Comparison of ENCODE assay signal across 9 cellular contexts in the genomic region with DNA sequence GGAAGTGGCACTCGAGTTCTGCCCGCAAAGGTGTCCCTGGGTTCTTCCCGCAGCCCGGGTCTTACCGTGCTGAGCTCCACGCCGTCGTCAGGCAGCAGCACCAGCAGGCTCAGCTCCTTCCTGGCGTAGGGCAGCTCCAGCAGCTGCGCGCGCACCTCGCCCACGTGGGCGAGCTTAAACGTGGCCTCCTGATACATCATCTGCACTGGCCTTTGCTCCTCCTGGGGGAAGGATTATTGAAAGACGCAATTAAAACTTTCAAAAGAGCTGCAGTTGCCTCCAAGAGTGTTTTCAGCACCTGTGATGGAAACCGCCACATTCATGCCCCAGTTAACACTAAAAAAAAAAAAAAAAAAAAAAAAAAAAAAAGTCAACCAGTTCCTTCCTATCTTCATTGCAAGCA. TPM values are rescaled to one million over a fixed set of nuclear protein-coding genes. Genes with fewer than 3 reads are reported as not detected.
DNase-seq lines count a peak whose midpoint lies in the region; ATAC-seq and TF ChIP-seq lines count a peak whose summit lies in the region.
"Had no signal": no experiment of that assay in that cellular context is flagged by ENCODE, and none has a peak within 500 bp of the region (broad histone marks: within the 10 kb centered on the region; RNA-seq: fewer than 3 reads in every experiment).

No MANE protein-coding gene starts in this region.

- peak; percentile 78 for ATAC-seq in GM21515 (IDR thresholded peaks at IDR 0.05; ENCODE audit: unreplicated experiment)
- peak; percentile 79 for ATAC-seq in activated naive CD8-positive, alpha-beta T cell treated with anti-CD3 and anti-CD28 coated beads, Interleukin-2, amount 50 U/mL, for 24 hours

- no peak for TF ChIP-seq CTCF in progenitor cell of endocrine pancreas (IDR thresholded peaks at IDR 0.05; ENCODE audit: unreplicated experiment)
- TF ChIP-seq CTCF in A673 (conservative IDR thresholded peaks at IDR 0.05; ENCODE audit: low read depth, low read length), result no peak

- H3K27me3 Mint-ChIP-seq in activated naive CD8-positive, alpha-beta T cell treated with anti-CD3 and anti-CD28 coated beads, Interleukin-2, amount 50 U/mL, for 24 hours, result no peaks in the 10 kb centered on the region
- H3K27me3 Mint-ChIP-seq in progenitor cell of endocrine pancreas, result no peaks in the 10 kb centered on the region
- H3K27me3 Mint-ChIP-seq: dendritic cell treated with granulocyte-macrophage colony-stimulating factor and Interleukin-4, amounts not matched to agents 40 ng/mL and 50 ng/mL, for 4 days had no signal

- TF ChIP-seq POLR2A in Raji (IDR thresholded peaks at IDR 0.05; ENCODE audit: insufficient read depth, low read depth, low read length), result peak; percentile 83

- intact Hi-C loops in A673 (cut with micrococcal nuclease; ENCODE audit: unreplicated experiment), result no loop called here

- no peaks in the 10 kb centered on the region for H3K27me3 ChIP-seq in A673 (replicated peaks; ENCODE audit: insufficient read depth, low read depth, low read length, poor library complexity)

- H3K4me3 ChIP-seq in A673 (ENCODE audit: low read depth, low read length, poor library complexity, severe bottlenecking), result no peak overlapping the region

- no peak overlapping the region for H3K27ac ChIP-seq in A673 (ENCODE audit: low read depth, low read length, poor library complexity, severe bottlenecking)

- POLR2A ChIA-PET in A673 (lab: Charles Lee; ENCODE audit: low non-redundant PET), result no interaction called here

- H3K27ac Mint-ChIP-seq in activated naive CD8-positive, alpha-beta T cell treated with anti-CD3 and anti-CD28 coated beads, Interleukin-2, amount 50 U/mL, for 24 hours, result peak overlapping the region; percentile 80
- H3K27ac Mint-ChIP-seq in progenitor cell of endocrine pancreas, result no peak overlapping the region
- H3K27ac Mint-ChIP-seq: dendritic cell treated with granulocyte-macrophage colony-stimulating factor and Interleukin-4, amounts not matched to agents 40 ng/mL and 50 ng/mL, for 4 days had no signal

- H3K36me3 ChIP-seq in A673 (ENCODE audit: insufficient read depth, low read length, poor library complexity, severe bottlenecking), result peaks cover 3% of the 10 kb centered on the region

- peaks cover 81% of the 10 kb centered on the region for H3K36me3 Mint-ChIP-seq in activated naive CD8-positive, alpha-beta T cell treated with anti-CD3 and anti-CD28 coated beads, Interleukin-2, amount 50 U/mL, for 24 hours (ENCODE audit: low read depth)
- H3K36me3 Mint-ChIP-seq in progenitor cell of endocrine pancreas (ENCODE audit: insufficient read depth), result peaks cover 18% of the 10 kb centered on the region

- H3K9me3 ChIP-seq in A673 (ENCODE audit: low read depth, low read length, poor library complexity, severe bottlenecking), result no peaks in the 10 kb centered on the region

- H3K9me3 Mint-ChIP-seq in activated naive CD8-positive, alpha-beta T cell treated with anti-CD3 and anti-CD28 coated beads, Interleukin-2, amount 50 U/mL, for 24 hours, result no peaks in the 10 kb centered on the region
- H3K9me3 Mint-ChIP-seq in progenitor cell of endocrine pancreas (ENCODE audit: low read depth), result no peaks in the 10 kb centered on the region
- H3K9me3 Mint-ChIP-seq: dendritic cell treated with granulocyte-macrophage colony-stimulating factor and Interleukin-4, amounts not matched to agents 40 ng/mL and 50 ng/mL, for 4 days had no signal

- CTCF ChIA-PET in A673 (lab: Charles Lee), result no interaction called here

- DNase-seq in activated naive CD8-positive, alpha-beta T cell treated with anti-CD3 and anti-CD28 coated beads, Interleukin-2, amount 50 U/mL, for 24 hours, result peak; percentile 61
- DNase-seq in stimulated activated CD8-positive, alpha-beta memory T cell treated with anti-CD3 and anti-CD28 coated beads, Interleukin-7, amount 100 ng/mL, for 24 hours (ENCODE audit: low read depth), result peak; percentile 38
- DNase-seq in progenitor cell of endocrine pancreas (ENCODE audit: low spot score, unreplicated experiment) (no peak), A673 (ENCODE audit: low spot score) (no peak), GDM1 (lab: John Stamatoyannopoulos, UW) (no peak), SIG-M5 (lab: John Stamatoyannopoulos, UW) (no peak)

- no TSS peak for BruUV-seq in A673 (replicated peaks; lab: Mats Ljungman, UMichigan)

- H3K4me3 Mint-ChIP-seq in activated naive CD8-positive, alpha-beta T cell treated with anti-CD3 and anti-CD28 coated beads, Interleukin-2, amount 50 U/mL, for 24 hours, result peak overlapping the region; percentile 70
- H3K4me3 Mint-ChIP-seq in progenitor cell of endocrine pancreas (ENCODE audit: low read depth), result no peak overlapping the region
- H3K4me3 Mint-ChIP-seq: dendritic cell treated with granulocyte-macrophage colony-stimulating factor and Interleukin-4, amounts not matched to agents 40 ng/mL and 50 ng/mL, for 4 days had no signal

- peaks cover 60% of the 10 kb centered on the region for H3K4me1 Mint-ChIP-seq in activated naive CD8-positive, alpha-beta T cell treated with anti-CD3 and anti-CD28 coated beads, Interleukin-2, amount 50 U/mL, for 24 hours
- no peaks in the 10 kb centered on the region for H3K4me1 Mint-ChIP-seq in progenitor cell of endocrine pancreas (ENCODE audit: low read depth)

- H3K4me1 ChIP-seq in A673 (ENCODE audit: insufficient read depth, low read length, poor library complexity, severe bottlenecking), result no peaks in the 10 kb centered on the region

RNA-seq across cellular contexts. Expression of gene SERPINB9, which starts 11.3 kb away (rescaled TPM):
- total RNA-seq in progenitor cell of endocrine pancreas (6.5 and 7.6 TPM in 2 replicates), A673 (2021) (4.1 and 4.2 TPM in 2 replicates)

RNA-seq across cellular contexts. Expression of gene SERPINB1, which starts 50.1 kb away (rescaled TPM):
- total RNA-seq in progenitor cell of endocrine pancreas, result 57.4 and 61.6 TPM in 2 replicates
- 1.3 and 1.9 TPM in 2 replicates for total RNA-seq in A673 (2021)

Comparison
In these comparisons a context has a peak if more than half of its experiments do, and no peak if none do; other contexts are left out.
1. DNase-seq: peak in activated naive CD8-positive, alpha-beta T cell treated with anti-CD3 and anti-CD28 coated beads, Interleukin-2, amount 50 U/mL, for 24 hours (single experiment) and stimulated activated CD8-positive, alpha-beta memory T cell treated with anti-CD3 and anti-CD28 coated beads, Interleukin-7, amount 100 ng/mL, for 24 hours (single experiment); none in progenitor cell of endocrine pancreas (single experiment), A673 (single experiment), GDM1 (single experiment) and SIG-M5 (single experiment).
2. RNA of gene SERPINB1, which starts 50.1 kb away (total RNA-seq): 57.4 to 61.6 TPM in progenitor cell of endocrine pancreas; 1.3 to 1.9 TPM in A673; every median in the first group is over 10 times any median in the second.